In the genomic region with DNA sequence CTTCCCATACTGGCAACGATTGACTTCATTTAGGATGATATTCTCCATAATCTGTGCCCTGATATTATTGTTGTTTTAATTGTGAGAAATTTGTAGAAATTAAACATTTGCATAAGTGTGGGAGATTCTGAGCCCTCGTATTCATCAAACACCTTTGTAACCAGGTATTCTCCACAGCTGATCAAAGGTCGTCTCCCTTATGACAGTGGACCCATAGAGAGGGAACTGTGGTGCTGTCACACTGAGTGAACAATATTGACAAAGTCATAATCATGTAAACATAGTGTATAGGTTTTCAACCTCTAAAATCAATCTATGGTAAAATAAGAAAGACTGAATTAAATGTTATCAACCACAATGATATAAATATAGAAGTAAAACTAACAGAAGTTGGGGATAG, we compare ENCODE assay signal across 19 cellular contexts. TPM values are rescaled to one million over a fixed set of nuclear protein-coding genes. Genes with fewer than 3 reads are reported as not detected.
DNase-seq lines count a peak whose midpoint lies in the region; ATAC-seq, FAIRE-seq and TF ChIP-seq lines count a peak whose summit lies in the region.
"Had no signal": no experiment of that assay in that cellular context is flagged by ENCODE, and none has a peak within 500 bp of the region (broad histone marks: within the 10 kb centered on the region; RNA-seq: fewer than 3 reads in every experiment).

No MANE protein-coding gene starts in this region.

- no peak for TF ChIP-seq EP300 in suprapubic skin (IDR thresholded peaks at IDR 0.05)

- H3K4me3 ChIP-seq in suprapubic skin: no peak overlapping the region

- ATAC-seq in central memory CD8-positive, alpha-beta T cell (replicated peaks; ENCODE audit: extremely low read depth, poor library complexity, severe bottlenecking): no peak
- ATAC-seq: HCT116 had no signal

- H3K27ac ChIP-seq in suprapubic skin: peak overlapping the region; percentile 18

- no peaks in the 10 kb centered on the region for H3K9me3 Mint-ChIP-seq in activated CD4-positive, alpha-beta memory T cell treated with anti-CD3 and anti-CD28 coated beads, Interleukin-2, amount 10 ng/mL, durations not matched to agents 7 days and 5 days
- no peaks in the 10 kb centered on the region for H3K9me3 Mint-ChIP-seq in activated CD4-positive, alpha-beta memory T cell treated with anti-CD3 and anti-CD28 coated beads for 36 hours
- no peaks in the 10 kb centered on the region for H3K9me3 Mint-ChIP-seq in central memory CD8-positive, alpha-beta T cell
- H3K9me3 Mint-ChIP-seq in Calu3 (ENCODE audit: low read depth, unreplicated experiment) (no peaks in the 10 kb centered on the region), endothelial cell (ENCODE audit: unreplicated experiment) (no peaks in the 10 kb centered on the region)
- H3K9me3 Mint-ChIP-seq: CD4-positive, CD25-positive, alpha-beta regulatory T cell had no signal

- no peak for DNase-seq in activated CD4-positive, alpha-beta memory T cell treated with anti-CD3 and anti-CD28 coated beads, Interleukin-2, amount 10 ng/mL, durations not matched to agents 7 days and 5 days
- no peak for DNase-seq in activated CD4-positive, alpha-beta memory T cell treated with anti-CD3 and anti-CD28 coated beads for 36 hours
- no peak for DNase-seq in HTR-8/SVneo (ENCODE audit: insufficient read length, low spot score)
- no peak for DNase-seq in central memory CD8-positive, alpha-beta T cell (ENCODE audit: low spot score in 2 of 2)
- no peak for DNase-seq in suprapubic skin (ENCODE audit: low spot score in 2 of 2)
- DNase-seq in Calu3: no peak
- no peak for DNase-seq in endothelial cell (ENCODE audit: low spot score)
- DNase-seq: BE2C; CD4-positive, CD25-positive, alpha-beta regulatory T cell; DMS79; GOT3; NCI-H1105; NCI-H1694; NCI-H82; OCI-M1 had no signal

- no peaks in the 10 kb centered on the region for H3K36me3 ChIP-seq in suprapubic skin
- H3K36me3 ChIP-seq: BE2C had no signal

- FAIRE-seq in HTR-8/SVneo (lab: Jason Lieb, UNC): peak; percentile 66
- FAIRE-seq: A204.1, GM12892, GM18507 had no signal

- TF ChIP-seq POLR2A in suprapubic skin (IDR thresholded peaks at IDR 0.05): no peak

- H3K4me3 Mint-ChIP-seq in activated CD4-positive, alpha-beta memory T cell treated with anti-CD3 and anti-CD28 coated beads, Interleukin-2, amount 10 ng/mL, durations not matched to agents 7 days and 5 days: no peak overlapping the region
- no peak overlapping the region for H3K4me3 Mint-ChIP-seq in activated CD4-positive, alpha-beta memory T cell treated with anti-CD3 and anti-CD28 coated beads for 36 hours
- H3K4me3 Mint-ChIP-seq in central memory CD8-positive, alpha-beta T cell: peak overlapping the region; percentile 2
- no peak overlapping the region for H3K4me3 Mint-ChIP-seq in Calu3 (ENCODE audit: low read depth, unreplicated experiment)
- no peak overlapping the region for H3K4me3 Mint-ChIP-seq in endothelial cell (ENCODE audit: unreplicated experiment)
- H3K4me3 Mint-ChIP-seq: CD4-positive, CD25-positive, alpha-beta regulatory T cell had no signal

- no peaks in the 10 kb centered on the region for H3K27me3 ChIP-seq in suprapubic skin
- H3K27me3 ChIP-seq: BE2C had no signal

- CTCF ChIA-PET in activated CD4-positive, alpha-beta memory T cell treated with anti-CD3 and anti-CD28 coated beads, Interleukin-2, amount 10 ng/mL, durations not matched to agents 7 days and 5 days (lab: Charles Lee): interaction anchor here (1.6 to 2.0 kb wide), 4 partner anchors 9 to 75 kb away, joined by 3 to 15 read pairs (median 8); no protein-coding TSS in a partner anchor
- CTCF ChIA-PET in activated CD4-positive, alpha-beta memory T cell treated with anti-CD3 and anti-CD28 coated beads for 36 hours (lab: Charles Lee): interaction anchor here (1.4 to 2.4 kb wide), 3 partner anchors 18 to 298 kb away, joined by 3 to 15 read pairs (median 4); partner anchors contain the start of gene FNTB
- CTCF ChIA-PET in Calu3 (lab: Charles Lee): interaction anchor here (1.3 kb wide), 1 partner anchor 203 kb away, joined by 3 read pairs; no protein-coding TSS in a partner anchor

- H3K36me3 Mint-ChIP-seq in activated CD4-positive, alpha-beta memory T cell treated with anti-CD3 and anti-CD28 coated beads, Interleukin-2, amount 10 ng/mL, durations not matched to agents 7 days and 5 days (ENCODE audit: low read depth): no peaks in the 10 kb centered on the region
- H3K36me3 Mint-ChIP-seq in activated CD4-positive, alpha-beta memory T cell treated with anti-CD3 and anti-CD28 coated beads for 36 hours: no peaks in the 10 kb centered on the region
- no peaks in the 10 kb centered on the region for H3K36me3 Mint-ChIP-seq in central memory CD8-positive, alpha-beta T cell (ENCODE audit: insufficient read depth)
- H3K36me3 Mint-ChIP-seq in Calu3 (ENCODE audit: insufficient read depth, unreplicated experiment): no peaks in the 10 kb centered on the region
- H3K36me3 Mint-ChIP-seq in endothelial cell (ENCODE audit: low read depth, unreplicated experiment): peaks cover 3% of the 10 kb centered on the region
- H3K36me3 Mint-ChIP-seq: CD4-positive, CD25-positive, alpha-beta regulatory T cell had no signal

- H3K4me1 Mint-ChIP-seq in activated CD4-positive, alpha-beta memory T cell treated with anti-CD3 and anti-CD28 coated beads, Interleukin-2, amount 10 ng/mL, durations not matched to agents 7 days and 5 days: peaks cover 51% of the 10 kb centered on the region
- H3K4me1 Mint-ChIP-seq in activated CD4-positive, alpha-beta memory T cell treated with anti-CD3 and anti-CD28 coated beads for 36 hours (ENCODE audit: low read depth): peaks cover 29% of the 10 kb centered on the region
- H3K4me1 Mint-ChIP-seq in central memory CD8-positive, alpha-beta T cell: peaks cover 22% of the 10 kb centered on the region
- H3K4me1 Mint-ChIP-seq in Calu3 (ENCODE audit: low read depth, unreplicated experiment) (peaks cover 12% of the 10 kb centered on the region), endothelial cell (ENCODE audit: unreplicated experiment) (peaks cover 10% of the 10 kb centered on the region)

- POLR2A ChIA-PET in activated CD4-positive, alpha-beta memory T cell treated with anti-CD3 and anti-CD28 coated beads, Interleukin-2, amount 10 ng/mL, durations not matched to agents 7 days and 5 days (lab: Charles Lee): interaction anchor here (0.6 to 13.1 kb wide), 7 partner anchors 9 to 60 kb away, joined by 3 to 120 read pairs (median 4); partner anchors contain the start of gene PLEKHG3
- POLR2A ChIA-PET in activated CD4-positive, alpha-beta memory T cell treated with anti-CD3 and anti-CD28 coated beads for 36 hours (lab: Charles Lee): no interaction called here

- peaks cover 28% of the 10 kb centered on the region for H3K4me1 ChIP-seq in suprapubic skin

- peak overlapping the region; percentile 8 for H3K27ac Mint-ChIP-seq in activated CD4-positive, alpha-beta memory T cell treated with anti-CD3 and anti-CD28 coated beads, Interleukin-2, amount 10 ng/mL, durations not matched to agents 7 days and 5 days
- no peak overlapping the region for H3K27ac Mint-ChIP-seq in activated CD4-positive, alpha-beta memory T cell treated with anti-CD3 and anti-CD28 coated beads for 36 hours
- H3K27ac Mint-ChIP-seq in central memory CD8-positive, alpha-beta T cell (ENCODE audit: low read depth): no peak overlapping the region
- H3K27ac Mint-ChIP-seq in Calu3 (ENCODE audit: unreplicated experiment) (no peak overlapping the region), endothelial cell (ENCODE audit: unreplicated experiment) (no peak overlapping the region)

- TF ChIP-seq CTCF in suprapubic skin (IDR thresholded peaks at IDR 0.05) (no peak), Calu3 (IDR thresholded peaks at IDR 0.05; ENCODE audit: unreplicated experiment) (no peak), endothelial cell (IDR thresholded peaks at IDR 0.05; ENCODE audit: unreplicated experiment) (no peak)

- BruUV-seq in Calu3 (replicated peaks; lab: Mats Ljungman, UMichigan): no TSS peak

- no peaks in the 10 kb centered on the region for H3K27me3 Mint-ChIP-seq in activated CD4-positive, alpha-beta memory T cell treated with anti-CD3 and anti-CD28 coated beads, Interleukin-2, amount 10 ng/mL, durations not matched to agents 7 days and 5 days
- no peaks in the 10 kb centered on the region for H3K27me3 Mint-ChIP-seq in activated CD4-positive, alpha-beta memory T cell treated with anti-CD3 and anti-CD28 coated beads for 36 hours
- H3K27me3 Mint-ChIP-seq in central memory CD8-positive, alpha-beta T cell: no peaks in the 10 kb centered on the region
- H3K27me3 Mint-ChIP-seq in Calu3 (ENCODE audit: unreplicated experiment) (peaks cover 33% of the 10 kb centered on the region), endothelial cell (ENCODE audit: unreplicated experiment) (peaks cover 4% of the 10 kb centered on the region)

- H3K9me3 ChIP-seq in suprapubic skin: no peaks in the 10 kb centered on the region
- H3K9me3 ChIP-seq: BE2C had no signal

- intact Hi-C loops in activated CD4-positive, alpha-beta memory T cell treated with anti-CD3 and anti-CD28 coated beads for 36 hours (cut with micrococcal nuclease): no loop called here
- intact Hi-C loops in Calu3 (cut with micrococcal nuclease; ENCODE audit: unreplicated experiment): no loop called here

- WGBS in suprapubic skin: 54% methylated on average over 3 of the region's 3 CpGs

RNA-seq across cellular contexts. Expression of gene PLEKHG3, which starts 14.9 kb away (rescaled TPM):
- total RNA-seq in activated CD4-positive, alpha-beta memory T cell treated with anti-CD3 and anti-CD28 coated beads, Interleukin-2, amount 10 ng/mL, durations not matched to agents 7 days and 5 days: 100 to 1,000 TPM; 126 to 133 TPM
- total RNA-seq in activated CD4-positive, alpha-beta memory T cell treated with anti-CD3 and anti-CD28 coated beads for 36 hours: 10 to 100 TPM; 20.1 to 22.6 TPM
- total RNA-seq in suprapubic skin (100 to 1,000 TPM in 1 of 4 donors, 10 to 100 TPM in 3; 60.4 to 140 (median 96.5) TPM), Calu3 (2022) (39.0 and 53.6 TPM in 2 replicates), endothelial cell (ENCODE audit: unreplicated experiment) (31.4 TPM)
